Comparison of ENCODE assay signal across 14 cellular contexts in genomic region chr15:31336943-31337295, GRCh38. TPM values are rescaled to one million over a fixed set of nuclear protein-coding genes. Genes with fewer than 3 reads are reported as not detected.
DNase-seq lines count a peak whose midpoint lies in the region; ATAC-seq and TF ChIP-seq lines count a peak whose summit lies in the region.
"Had no signal": no experiment of that assay in that cellular context is flagged by ENCODE, and none has a peak within 500 bp of the region (broad histone marks: within the 10 kb centered on the region; RNA-seq: fewer than 3 reads in every experiment).

No MANE protein-coding gene starts in this region.

- H3K27me3 ChIP-seq in right lobe of liver, result no peaks in the 10 kb centered on the region
- no peaks in the 10 kb centered on the region for H3K27me3 ChIP-seq in upper lobe of right lung
- H3K27me3 ChIP-seq: tibial nerve had no signal

- ATAC-seq in left ventricle myocardium superior (no peak), Right ventricle myocardium inferior (no peak), right lobe of liver (peak; percentile 1 to 34 (median 21)), upper lobe of right lung (no peak), HG02852 (IDR thresholded peaks at IDR 0.05; ENCODE audit: unreplicated experiment) (no peak), GM18520 (IDR thresholded peaks at IDR 0.05; ENCODE audit: unreplicated experiment) (no peak), HG02885 (IDR thresholded peaks at IDR 0.05; ENCODE audit: poor library complexity, unreplicated experiment) (no peak)
- no peak for ATAC-seq in activated CD8-positive, alpha-beta T cell treated with anti-CD3 and anti-CD28 coated beads for 36 hours
- ATAC-seq: K562 had no signal

- H3K36me3 Mint-ChIP-seq in activated CD8-positive, alpha-beta T cell treated with anti-CD3 and anti-CD28 coated beads for 36 hours (ENCODE audit: low read depth), result peaks cover 20% of the 10 kb centered on the region

- peak; percentile 19 for DNase-seq in left ventricle myocardium superior
- no peak for DNase-seq in Right ventricle myocardium inferior (ENCODE audit: missing footprints)
- DNase-seq in activated CD8-positive, alpha-beta T cell treated with anti-CD3 and anti-CD28 coated beads for 36 hours, result no peak
- no peak for DNase-seq in right lobe of liver
- no peak for DNase-seq in upper lobe of right lung
- DNase-seq: activated effector memory CD4-positive, alpha-beta T cell treated with anti-CD3 and anti-CD28 coated beads, Interleukin-2, amount 50 U/mL, for 16 hours; cortex of kidney; foreskin fibroblast; PC-9 had no signal

- no peaks in the 10 kb centered on the region for H3K36me3 ChIP-seq in right lobe of liver
- H3K36me3 ChIP-seq in upper lobe of right lung, result no peaks in the 10 kb centered on the region
- H3K36me3 ChIP-seq: tibial nerve had no signal

- H3K4me3 Mint-ChIP-seq in activated CD8-positive, alpha-beta T cell treated with anti-CD3 and anti-CD28 coated beads for 36 hours, result no peak overlapping the region

- POLR2A ChIA-PET in activated CD8-positive, alpha-beta T cell treated with anti-CD3 and anti-CD28 coated beads for 36 hours (lab: Charles Lee), result no interaction called here

- CTCF ChIA-PET in activated CD8-positive, alpha-beta T cell treated with anti-CD3 and anti-CD28 coated beads for 36 hours (lab: Charles Lee), result interaction anchor here (1.2 kb wide), 1 partner anchor 8 kb away, joined by 3 read pairs; no protein-coding TSS in a partner anchor

- no peaks in the 10 kb centered on the region for H3K9me3 Mint-ChIP-seq in activated CD8-positive, alpha-beta T cell treated with anti-CD3 and anti-CD28 coated beads for 36 hours

- H3K27ac ChIP-seq in right lobe of liver, result peak overlapping the region in 2 of 3 donors; percentile 64 to 85
- H3K27ac ChIP-seq in upper lobe of right lung, result peak overlapping the region; percentile 88
- H3K27ac ChIP-seq: PC-9 had no signal

- H3K4me1 ChIP-seq in right lobe of liver (peaks cover 0 to 79% (median 40%) of the 10 kb centered on the region in 4 donors), upper lobe of right lung (peaks cover 98% of the 10 kb centered on the region)

- intact Hi-C loops in left ventricle myocardium superior (cut with micrococcal nuclease) (loop anchor here (10.0 kb wide), 1 partner anchor 58 kb away; no protein-coding TSS in a partner anchor), Right ventricle myocardium inferior (cut with DNase I) (no loop called here), right lobe of liver (cut with DNase I) (no loop called here), upper lobe of right lung (cut with DNase I) (no loop called here)
- intact Hi-C loops in activated CD8-positive, alpha-beta T cell treated with anti-CD3 and anti-CD28 coated beads for 36 hours (cut with micrococcal nuclease), result loop anchor here (10.0 kb wide), 1 partner anchor 48 kb away; no protein-coding TSS in a partner anchor

- H3K4me1 Mint-ChIP-seq in activated CD8-positive, alpha-beta T cell treated with anti-CD3 and anti-CD28 coated beads for 36 hours (ENCODE audit: low read depth), result peaks cover 97% of the 10 kb centered on the region

- TF ChIP-seq CTCF in activated CD8-positive, alpha-beta T cell treated with anti-CD3 and anti-CD28 coated beads for 36 hours (IDR thresholded peaks at IDR 0.05), result no peak
- TF ChIP-seq CTCF in right lobe of liver (IDR thresholded peaks at IDR 0.05), result no peak
- TF ChIP-seq CTCF in upper lobe of right lung (IDR thresholded peaks at IDR 0.05), result no peak

- WGBS in right lobe of liver (ENCODE audit: insufficient coverage, low coverage, low lambda C conversion rate, missing lambda C conversion rate), result 48% methylated on average over 5 of the region's 8 CpGs

- H3K27ac Mint-ChIP-seq in activated CD8-positive, alpha-beta T cell treated with anti-CD3 and anti-CD28 coated beads for 36 hours, result peak overlapping the region; percentile 84

- H3K9me3 ChIP-seq in right lobe of liver (no peaks in the 10 kb centered on the region), upper lobe of right lung (no peaks in the 10 kb centered on the region)
- H3K9me3 ChIP-seq: tibial nerve had no signal

- no peak for TF ChIP-seq POLR2A in right lobe of liver (IDR thresholded peaks at IDR 0.05)

- no peak overlapping the region for H3K4me3 ChIP-seq in right lobe of liver
- no peak overlapping the region for H3K4me3 ChIP-seq in upper lobe of right lung
- H3K4me3 ChIP-seq: K562, PC-9, tibial nerve had no signal

- no peaks in the 10 kb centered on the region for H3K27me3 Mint-ChIP-seq in activated CD8-positive, alpha-beta T cell treated with anti-CD3 and anti-CD28 coated beads for 36 hours

RNA-seq across cellular contexts. Expression of gene KLF13, which starts 10.3 kb away (rescaled TPM):
- total RNA-seq in left ventricle myocardium superior, result 85.3 TPM
- 63.4 TPM for total RNA-seq in Right ventricle myocardium inferior
- total RNA-seq in activated CD8-positive, alpha-beta T cell treated with anti-CD3 and anti-CD28 coated beads for 36 hours, result 100 to 1,000 TPM; 163 to 175 TPM
- total RNA-seq in right lobe of liver, result 10 to 100 TPM; 22.7 to 66.2 (median 28.5) TPM
- 176 TPM for total RNA-seq in upper lobe of right lung

Comparison
In these comparisons a context has a peak if more than half of its experiments do, and no peak if none do; other contexts are left out.
1. intact Hi-C loops: an anchor here in left ventricle myocardium superior (10.0 kb wide) and activated CD8-positive, alpha-beta T cell treated with anti-CD3 and anti-CD28 coated beads for 36 hours (10.0 kb wide); none called in Right ventricle myocardium inferior, right lobe of liver and upper lobe of right lung.
2. ATAC-seq: peak in right lobe of liver (4 of 4); none in left ventricle myocardium superior (single experiment), Right ventricle myocardium inferior (single experiment), activated CD8-positive, alpha-beta T cell treated with anti-CD3 and anti-CD28 coated beads for 36 hours (single experiment), upper lobe of right lung (single experiment), HG02852 (single experiment), GM18520 (single experiment) and HG02885 (single experiment).